Comparison of ENCODE assay signal across 8 cellular contexts in genomic region chr16:2046889-2047329, GRCh38. TPM values are rescaled to one million over a fixed set of nuclear protein-coding genes. Genes with fewer than 3 reads are reported as not detected.
DNase-seq lines count a peak whose midpoint lies in the region; ATAC-seq and TF ChIP-seq lines count a peak whose summit lies in the region.

No MANE protein-coding gene starts in this region.

- CTCF ChIA-PET in HEK293 (lab: Yijun Ruan, JAX): interaction anchor here (0.6 to 2.6 kb wide), 7 partner anchors 15 to 133 kb away, joined by 3 to 12 read pairs (median 5); no protein-coding TSS in a partner anchor

- in situ Hi-C loops in astrocyte of the spinal cord (cut with HindIII; ENCODE audit: low sequenced_read_pairs): no loop called here

- POLR2A ChIA-PET in HEK293 (lab: Yijun Ruan, JAX): interaction anchor here (1.4 to 3.3 kb wide), 4 partner anchors 9 to 108 kb away, joined by 4 to 37 read pairs (median 12); partner anchors contain the start of genes NHERF2, RPS2 and TRAF7

- no peak overlapping the region for H3K27ac ChIP-seq in ACC112 (ENCODE audit: low read depth, low read length)
- peak overlapping the region; percentile 58; the same call in 1 of the 2 replicates for H3K27ac ChIP-seq in HEK293 (ENCODE audit: extremely low read depth, low read depth, low read length)
- no peak overlapping the region for H3K27ac ChIP-seq in mesodermal cell (ENCODE audit: low read depth, low read length, severe bottlenecking)

- H3K4me3 ChIP-seq in ACC112 (ENCODE audit: low read depth, low read length): peak overlapping the region; percentile 90
- H3K4me3 ChIP-seq in HEK293 (ENCODE audit: low read depth, low read length): peak overlapping the region; percentile 82
- H3K4me3 ChIP-seq in astrocyte of the spinal cord (ENCODE audit: low read depth, low read length): peak overlapping the region; percentile 72
- H3K4me3 ChIP-seq in mesodermal cell (ENCODE audit: extremely low read depth, insufficient read depth, low read length, poor library complexity, severe bottlenecking): peak overlapping the region; percentile 94

- WGBS in mesodermal cell (ENCODE audit: insufficient coverage in 2 of 2), 2 experiments: 46 to 47% methylated on average over 8 of the region's 8 CpGs

- TF ChIP-seq CTCF in HEK293 (tag by site-specific recombination; IDR thresholded peaks at IDR 0.05): no peak
- no peak for TF ChIP-seq CTCF in astrocyte of the spinal cord (IDR thresholded peaks at IDR 0.05; ENCODE audit: low read depth, low read length)

- no peaks in the 10 kb centered on the region for H3K27me3 ChIP-seq in ACC112 (ENCODE audit: insufficient read depth, low read length)

- H3K4me1 ChIP-seq in ACC112 (ENCODE audit: control insufficient read depth, insufficient read depth, low read length, unreplicated experiment): peaks cover 13% of the 10 kb centered on the region
- no peaks in the 10 kb centered on the region for H3K4me1 ChIP-seq in HEK293 (ENCODE audit: control insufficient read depth, insufficient read depth, low read length)
- peaks cover 4% of the 10 kb centered on the region for H3K4me1 ChIP-seq in mesodermal cell (ENCODE audit: control insufficient read depth, insufficient read depth, low read length, poor library complexity, severe bottlenecking)

- ATAC-seq in HG03025 (IDR thresholded peaks at IDR 0.05; ENCODE audit: low FRiP score, unreplicated experiment): no peak
- no peak for ATAC-seq in GM19023 (IDR thresholded peaks at IDR 0.05; ENCODE audit: unreplicated experiment)

- H3K36me3 ChIP-seq in ACC112 (ENCODE audit: insufficient read depth, low read length) (no peaks in the 10 kb centered on the region), HEK293 (ENCODE audit: control insufficient read depth in 2 of 2, insufficient read depth in 1 of 2, low read length in 2 of 2) (peaks cover 13 to 31% of the 10 kb centered on the region in 2 experiments; a peak in 2 of 3 replicates), mesodermal cell (ENCODE audit: control insufficient read depth, insufficient read depth, low read length) (peaks cover 22% of the 10 kb centered on the region)

- H3K79me2 ChIP-seq in ACC112 (ENCODE audit: control insufficient read depth, insufficient read depth, low read length, unreplicated experiment): peaks cover 13% of the 10 kb centered on the region

- H3K9me3 ChIP-seq in HEK293 (ENCODE audit: control insufficient read depth, insufficient read depth, low read depth, low read length) (no peaks in the 10 kb centered on the region), mesodermal cell (ENCODE audit: control insufficient read depth, low read length) (no peaks in the 10 kb centered on the region)

- peak overlapping the region; percentile 95 for H2AFZ ChIP-seq in ACC112 (ENCODE audit: low read length, unreplicated experiment)

- DNase-seq in astrocyte of the spinal cord (ENCODE audit: low read depth, low spot score) (no peak), SK-N-DZ (ENCODE audit: low spot score) (no peak)
- DNase-seq in stimulated activated CD8-positive, alpha-beta memory T cell treated with anti-CD3 and anti-CD28 coated beads, Interleukin-4, amount 100 ng/mL, for 48 hours: no peak

TF ChIP-seq in HEK293, 187 proteins besides CTCF, POLR2A, EP300 and RAD21 (continues in another document):
- TF ChIP-seq, protein P1, sequence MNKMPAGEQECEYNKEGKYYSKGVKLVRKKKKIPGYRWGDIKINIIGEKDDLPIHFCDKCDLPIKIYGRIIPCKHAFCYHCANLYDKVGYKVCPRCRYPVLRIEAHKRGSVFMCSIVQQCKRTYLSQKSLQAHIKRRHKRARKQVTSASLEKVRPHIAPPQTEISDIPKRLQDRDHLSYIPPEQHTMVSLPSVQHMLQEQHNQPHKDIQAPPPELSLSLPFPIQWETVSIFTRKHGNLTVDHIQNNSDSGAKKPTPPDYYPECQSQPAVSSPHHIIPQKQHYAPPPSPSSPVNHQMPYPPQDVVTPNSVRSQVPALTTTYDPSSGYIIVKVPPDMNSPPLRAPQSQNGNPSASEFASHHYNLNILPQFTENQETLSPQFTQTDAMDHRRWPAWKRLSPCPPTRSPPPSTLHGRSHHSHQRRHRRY (tag by site-specific recombination; IDR thresholded peaks at IDR 0.05): no peak
- no peak for TF ChIP-seq ZNF112 (tag by site-specific recombination; IDR thresholded peaks at IDR 0.05)
- TF ChIP-seq, protein P2, sequence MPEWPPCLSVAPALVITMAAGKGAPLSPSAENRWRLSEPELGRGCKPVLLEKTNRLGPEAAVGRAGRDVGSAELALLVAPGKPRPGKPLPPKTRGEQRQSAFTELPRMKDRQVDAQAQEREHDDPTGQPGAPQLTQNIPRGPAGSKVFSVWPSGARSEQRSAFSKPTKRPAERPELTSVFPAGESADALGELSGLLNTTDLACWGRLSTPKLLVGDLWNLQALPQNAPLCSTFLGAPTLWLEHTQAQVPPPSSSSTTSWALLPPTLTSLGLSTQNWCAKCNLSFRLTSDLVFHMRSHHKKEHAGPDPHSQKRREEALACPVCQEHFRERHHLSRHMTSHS (tag by site-specific recombination; IDR thresholded peaks at IDR 0.05): no peak
- no peak for TF ChIP-seq ZNF169 (tag by site-specific recombination; IDR thresholded peaks at IDR 0.05)
- 0 out of 2 replicates have a peak, but pooled peaks have one; percentile 20 for TF ChIP-seq ZNF76 (tag by site-specific recombination; IDR thresholded peaks at IDR 0.05; ENCODE audit: borderline replicate concordance, low read depth)
- no peak for TF ChIP-seq SCRT1 (tag by site-specific recombination; IDR thresholded peaks at IDR 0.05; ENCODE audit: borderline replicate concordance)
- TF ChIP-seq OVOL3 (tag by site-specific recombination; IDR thresholded peaks at IDR 0.05): no peak
- peak; percentile 42; the same call in 1 of the 2 replicates for TF ChIP-seq HIC1 (tag by site-specific recombination; IDR thresholded peaks at IDR 0.05)
- 0 out of 2 replicates have a peak, but pooled peaks have one; percentile 3 for TF ChIP-seq ZNF341 (tag by site-specific recombination; IDR thresholded peaks at IDR 0.05; ENCODE audit: low read depth)
- no peak for TF ChIP-seq ZNF513 (tag by site-specific recombination; IDR thresholded peaks at IDR 0.05)
- no peak for TF ChIP-seq ZNF302 (tag by site-specific recombination; IDR thresholded peaks at IDR 0.05; ENCODE audit: low read depth)
- TF ChIP-seq MYNN (tag by site-specific recombination; IDR thresholded peaks at IDR 0.05; ENCODE audit: borderline replicate concordance): no peak
- no peak for TF ChIP-seq ZNF654 (tag by site-specific recombination; IDR thresholded peaks at IDR 0.05; ENCODE audit: low read depth)
- no peak for TF ChIP-seq GFI1B (tag by site-specific recombination; IDR thresholded peaks at IDR 0.05)

RNA-seq across cellular contexts. Expression of gene NTHL1, which starts 0.7 kb away (rescaled TPM):
- polyA plus RNA-seq in mesodermal cell (2013, experiment 1 of 2): 28.3 TPM
- polyA plus RNA-seq in mesodermal cell (2013, experiment 2 of 2): 25.3 TPM
- 120 and 139 TPM in 2 replicates for polyA plus RNA-seq in SK-N-DZ (2014; cell fraction: cytosol; rRNA removed)
- 97.5 and 128 TPM in 2 replicates for polyA plus RNA-seq in SK-N-DZ (2014; cell fraction: nucleus; rRNA removed)

RNA-seq across cellular contexts. Expression of gene TSC2, which starts 0.9 kb away (rescaled TPM):
- 74.3 TPM for polyA plus RNA-seq in mesodermal cell (2013, experiment 1 of 2)
- 65.0 TPM for polyA plus RNA-seq in mesodermal cell (2013, experiment 2 of 2)
- 67.3 and 83.0 TPM in 2 replicates for polyA plus RNA-seq in SK-N-DZ (2014; cell fraction: cytosol; rRNA removed)
- polyA plus RNA-seq in SK-N-DZ (2014; cell fraction: nucleus; rRNA removed): 212 and 315 TPM in 2 replicates

RNA-seq across cellular contexts. Expression of gene NHERF2, which starts 20.2 kb away (rescaled TPM):
- 43.9 TPM for polyA plus RNA-seq in mesodermal cell (2013, experiment 1 of 2)
- polyA plus RNA-seq in mesodermal cell (2013, experiment 2 of 2): 36.7 TPM
- 18.5 and 18.9 TPM in 2 replicates for polyA plus RNA-seq in SK-N-DZ (2014; cell fraction: cytosol; rRNA removed)
- 7.9 and 13.0 TPM in 2 replicates for polyA plus RNA-seq in SK-N-DZ (2014; cell fraction: nucleus; rRNA removed)

RNA-seq across cellular contexts. Expression of gene NPW, which starts 27.3 kb away (rescaled TPM):
- 17.5 TPM for polyA plus RNA-seq in mesodermal cell (2013, experiment 1 of 2)
- polyA plus RNA-seq in mesodermal cell (2013, experiment 2 of 2): 18.2 TPM
- polyA plus RNA-seq in SK-N-DZ (2014; cell fraction: cytosol; rRNA removed): 5.3 and 14.5 TPM in 2 replicates
- 5.5 and 6.6 TPM in 2 replicates for polyA plus RNA-seq in SK-N-DZ (2014; cell fraction: nucleus; rRNA removed)

RNA-seq across cellular contexts. Expression of gene ZNF598, which starts 37.3 kb away (rescaled TPM):
- polyA plus RNA-seq in mesodermal cell (2013, experiment 1 of 2): 27.4 TPM
- 23.7 TPM for polyA plus RNA-seq in mesodermal cell (2013, experiment 2 of 2)
- 54.0 and 59.4 TPM in 2 replicates for polyA plus RNA-seq in SK-N-DZ (2014; cell fraction: cytosol; rRNA removed)
- 160 and 226 TPM in 2 replicates for polyA plus RNA-seq in SK-N-DZ (2014; cell fraction: nucleus; rRNA removed)
